Comparison of ENCODE assay signal across 21 cellular contexts in the genomic region with DNA sequence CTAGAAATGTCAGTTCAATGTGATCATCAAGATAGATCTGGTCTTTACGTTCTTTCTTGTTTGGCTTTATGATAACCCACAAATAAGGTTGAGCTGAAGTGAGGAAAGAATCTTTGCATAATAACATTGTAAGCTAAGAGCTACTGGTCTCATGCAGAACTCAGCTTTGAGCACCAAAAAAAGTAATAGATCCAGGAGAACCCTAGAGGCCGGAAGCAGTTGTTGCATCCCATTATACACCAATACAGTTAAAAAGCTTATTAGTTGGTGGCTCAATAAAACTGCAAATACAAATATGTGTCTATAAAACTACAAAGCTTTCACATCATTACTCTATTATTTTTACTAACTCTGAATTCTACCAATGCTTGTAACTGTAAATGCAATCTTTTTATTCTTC.
DNase-seq lines count a peak whose midpoint lies in the region; TF ChIP-seq lines count a peak whose summit lies in the region.
"Had no signal": no experiment of that assay in that cellular context is flagged by ENCODE, and none has a peak within 500 bp of the region (broad histone marks: within the 10 kb centered on the region; RNA-seq: fewer than 3 reads in every experiment).

No MANE protein-coding gene starts in this region.

- H3K9ac ChIP-seq in HUES48 (ENCODE audit: low read depth, low read length), result no peak overlapping the region

- H3K27me3 ChIP-seq in HUES48 (ENCODE audit: control insufficient read depth, insufficient read depth, low read length), result no peaks in the 10 kb centered on the region
- no peaks in the 10 kb centered on the region for H3K27me3 ChIP-seq in osteoblast (ENCODE audit: insufficient read depth, low read length)
- H3K27me3 ChIP-seq: cardiac muscle cell, tibial artery had no signal

- no peak overlapping the region for H3K27ac Mint-ChIP-seq in endothelial cell (ENCODE audit: unreplicated experiment)
- H3K27ac Mint-ChIP-seq: activated CD4-positive, alpha-beta T cell treated with anti-CD3 and anti-CD28 coated beads, Interleukin-2, amount 10 ng/mL, durations not matched to agents 7 days and 5 days; natural killer cell treated with Interleukin-12 subunit alpha and Interleukin-12 subunit beta and Interleukin-15 and Interleukin-18, amount 100 ng/mL, for 72 hours had no signal

- H3K27ac ChIP-seq in HUES48 (ENCODE audit: low read depth, low read length) (peak overlapping the region; percentile 87), osteoblast (ENCODE audit: low read depth, low read length) (no peak overlapping the region)
- H3K27ac ChIP-seq: cardiac muscle cell, tibial artery had no signal

- no peak overlapping the region for H2AFZ ChIP-seq in osteoblast (ENCODE audit: low read length)

- in situ Hi-C loops in KBM-7 (cut with MboI; ENCODE audit: low pct_unique_long_range_greater_than_20kb, low sequenced_read_pairs), result no loop called here

- no peaks in the 10 kb centered on the region for H3K79me2 ChIP-seq in osteoblast (ENCODE audit: insufficient read depth, low read length)

- H3K4me3 ChIP-seq in HUES48 (ENCODE audit: low read depth, low read length) (peak overlapping the region; percentile 34; the same call in 1 of the 2 replicates), osteoblast (ENCODE audit: insufficient read depth, low read length) (no peak overlapping the region)
- H3K4me3 ChIP-seq: cardiac muscle cell, K562, smooth muscle cell, tibial artery had no signal

- TF ChIP-seq CTCF in GM12872 (IDR thresholded peaks at IDR 0.05; ENCODE audit: insufficient read depth, low read depth, low read length), result peak; percentile 33; the same call in 1 of the 3 replicates
- TF ChIP-seq CTCF in endothelial cell (IDR thresholded peaks at IDR 0.05; ENCODE audit: unreplicated experiment), result peak; percentile 44
- peak; percentile 29 for TF ChIP-seq CTCF in osteoblast (IDR thresholded peaks at IDR 0.05; ENCODE audit: extremely low read depth, low read depth, low read length)

- intact Hi-C loops in posterior cingulate gyrus (cut with DNase I), result no loop called here

- peaks cover 4% of the 10 kb centered on the region for H3K4me1 Mint-ChIP-seq in endothelial cell (ENCODE audit: unreplicated experiment)
- H3K4me1 Mint-ChIP-seq: activated CD4-positive, alpha-beta T cell treated with anti-CD3 and anti-CD28 coated beads, Interleukin-2, amount 10 ng/mL, durations not matched to agents 7 days and 5 days had no signal

- no peaks in the 10 kb centered on the region for H3K9me3 Mint-ChIP-seq in endothelial cell (ENCODE audit: unreplicated experiment)
- H3K9me3 Mint-ChIP-seq: activated CD4-positive, alpha-beta T cell treated with anti-CD3 and anti-CD28 coated beads, Interleukin-2, amount 10 ng/mL, durations not matched to agents 7 days and 5 days had no signal

- no peak overlapping the region for H3K4me2 ChIP-seq in osteoblast (ENCODE audit: insufficient read depth, low read length)
- H3K4me2 ChIP-seq: smooth muscle cell had no signal

- no peaks in the 10 kb centered on the region for H3K36me3 Mint-ChIP-seq in endothelial cell (ENCODE audit: low read depth, unreplicated experiment)
- H3K36me3 Mint-ChIP-seq: natural killer cell treated with Interleukin-12 subunit alpha and Interleukin-12 subunit beta and Interleukin-15 and Interleukin-18, amount 100 ng/mL, for 72 hours had no signal

- H3K4me1 ChIP-seq in HUES48 (ENCODE audit: control insufficient read depth, insufficient read depth, low read length), result peaks cover 48% of the 10 kb centered on the region
- no peaks in the 10 kb centered on the region for H3K4me1 ChIP-seq in osteoblast (ENCODE audit: insufficient read depth, low read length)
- H3K4me1 ChIP-seq: tibial artery had no signal

- DNase-seq in endothelial cell (ENCODE audit: low spot score) (no peak), osteoblast (ENCODE audit: insufficient read length, low spot score, missing footprints) (no peak), posterior cingulate gyrus (no peak), KBM-7 (no peak), ecto neural progenitor cell (ENCODE audit: low spot score) (no peak)
- DNase-seq: activated CD4-positive, alpha-beta T cell treated with anti-CD3 and anti-CD28 coated beads, Interleukin-2, amount 10 ng/mL, durations not matched to agents 7 days and 5 days; activated CD8-positive, alpha-beta memory T cell treated with anti-CD3 and anti-CD28 coated beads, Interleukin-2, amount 50 U/mL, for 4 hours; activated effector memory CD4-positive, alpha-beta T cell treated with anti-CD3 and anti-CD28 coated beads, Interleukin-2, amount 50 U/mL, for 16 hours; DMS79 treated with DMSO at 0.1 percent for 48 hours; erythroblast; left cardiac atrium; midbrain; stimulated activated CD4-positive, alpha-beta T cell treated with anti-CD3 and anti-CD28 coated beads, Interleukin-4, amount 100 ng/mL, for 1 hour; stimulated activated naive CD8-positive, alpha-beta T cell treated with anti-CD3 and anti-CD28 coated beads, Interleukin-15, Interleukin-2, amounts not matched to agents 100 U/mL and 50 U/mL, for 24 hours; tibial artery had no signal

- no peaks in the 10 kb centered on the region for H3K9me3 ChIP-seq in HUES48 (ENCODE audit: control insufficient read depth, insufficient read depth, low read length)
- H3K9me3 ChIP-seq in osteoblast (ENCODE audit: low read depth, low read length), result no peaks in the 10 kb centered on the region
- H3K9me3 ChIP-seq: tibial artery had no signal

- no peaks in the 10 kb centered on the region for H4K20me1 ChIP-seq in osteoblast (ENCODE audit: insufficient read depth, low read length)

- no peak overlapping the region for H3K4me3 Mint-ChIP-seq in endothelial cell (ENCODE audit: unreplicated experiment)
- H3K4me3 Mint-ChIP-seq: activated CD4-positive, alpha-beta T cell treated with anti-CD3 and anti-CD28 coated beads, Interleukin-2, amount 10 ng/mL, durations not matched to agents 7 days and 5 days; natural killer cell treated with Interleukin-12 subunit alpha and Interleukin-12 subunit beta and Interleukin-15 and Interleukin-18, amount 100 ng/mL, for 72 hours had no signal

- no peaks in the 10 kb centered on the region for H3K27me3 Mint-ChIP-seq in endothelial cell (ENCODE audit: unreplicated experiment)
- H3K27me3 Mint-ChIP-seq: activated CD4-positive, alpha-beta T cell treated with anti-CD3 and anti-CD28 coated beads, Interleukin-2, amount 10 ng/mL, durations not matched to agents 7 days and 5 days; natural killer cell treated with Interleukin-12 subunit alpha and Interleukin-12 subunit beta and Interleukin-15 and Interleukin-18, amount 100 ng/mL, for 72 hours had no signal

- H3K36me3 ChIP-seq in HUES48 (ENCODE audit: control insufficient read depth, insufficient read depth, low read length) (no peaks in the 10 kb centered on the region), osteoblast (ENCODE audit: insufficient read depth, low read length) (no peaks in the 10 kb centered on the region)
- H3K36me3 ChIP-seq: cardiac muscle cell, tibial artery had no signal
